Comparison of ENCODE assay signal across 13 cellular contexts in genomic region chr1:225699336-225699735, GRCh38. TPM values are rescaled to one million over a fixed set of nuclear protein-coding genes. Genes with fewer than 3 reads are reported as not detected.
DNase-seq lines count a peak whose midpoint lies in the region; ATAC-seq and TF ChIP-seq lines count a peak whose summit lies in the region.
"Had no signal": no experiment of that assay in that cellular context is flagged by ENCODE, and none has a peak within 500 bp of the region (broad histone marks: within the 10 kb centered on the region; RNA-seq: fewer than 3 reads in every experiment).

No MANE protein-coding gene starts in this region.

- H3K27me3 ChIP-seq in adipocyte (replicated peaks; ENCODE audit: control insufficient read depth, insufficient read depth, low read length) (no peaks in the 10 kb centered on the region), prostate gland (replicated peaks; ENCODE audit: insufficient read depth) (no peaks in the 10 kb centered on the region)
- H3K27me3 ChIP-seq: neutrophil, upper lobe of left lung had no signal

- ATAC-seq in HG02981 (IDR thresholded peaks at IDR 0.05; ENCODE audit: unreplicated experiment) (no peak), GM18520 (IDR thresholded peaks at IDR 0.05; ENCODE audit: unreplicated experiment) (no peak)
- ATAC-seq: GM12878 had no signal

- TF ChIP-seq CTCF in fibroblast of mammary gland (conservative IDR thresholded peaks at IDR 0.05; ENCODE audit: control insufficient read depth, insufficient read depth, low read depth, low read length) (no peak), prostate gland (IDR thresholded peaks at IDR 0.05) (no peak)

- H3K27ac ChIP-seq in prostate gland: peak overlapping the region; percentile 8 to 39
- H3K27ac ChIP-seq: neutrophil had no signal

- 46% methylated on average over 2 of the region's 2 CpGs for WGBS in prostate gland

- H3K36me3 ChIP-seq in adipocyte (ENCODE audit: control insufficient read depth, insufficient read depth, low read length, severe bottlenecking) (no peaks in the 10 kb centered on the region), prostate gland (no peaks in the 10 kb centered on the region)
- H3K36me3 ChIP-seq: neutrophil, upper lobe of left lung had no signal

- H3K9ac ChIP-seq in adipocyte (ENCODE audit: low read length): peak overlapping the region; percentile 47

- no peak for TF ChIP-seq POLR2A in prostate gland (IDR thresholded peaks at IDR 0.05)

- H3K4me1 ChIP-seq in adipocyte (ENCODE audit: control insufficient read depth, insufficient read depth, low read length) (peaks cover 21% of the 10 kb centered on the region), prostate gland (replicated peaks) (no peaks in the 10 kb centered on the region)

- no peaks in the 10 kb centered on the region for H3K9me3 ChIP-seq in adipocyte (ENCODE audit: control insufficient read depth, low read length)
- H3K9me3 ChIP-seq in prostate gland: no peaks in the 10 kb centered on the region
- H3K9me3 ChIP-seq: neutrophil, upper lobe of left lung had no signal

- DNase-seq in EL (peak; percentile 11), adipocyte (ENCODE audit: low read depth) (peak; percentile 37), fibroblast of mammary gland (ENCODE audit: low read depth) (peak; percentile 15), prostate gland (ENCODE audit: low spot score) (no peak)
- DNase-seq in activated CD4-positive, alpha-beta T cell treated with anti-CD3 and anti-CD28 coated beads, Interleukin-2, amount 50 U/mL, for 48 hours: no peak
- no peak for DNase-seq in activated naive CD4-positive, alpha-beta T cell treated with anti-CD3 and anti-CD28 coated beads, Interleukin-2, amount 50 U/mL, for 16 hours
- DNase-seq: DND-41, NCI-H2171 treated with DMSO at 0.1 percent for 48 hours, upper lobe of left lung had no signal

- H3K4me3 ChIP-seq in adipocyte (ENCODE audit: low read length) (no peak overlapping the region), fibroblast of mammary gland (ENCODE audit: control insufficient read depth, low read depth, low read length) (no peak overlapping the region), prostate gland (no peak overlapping the region)
- H3K4me3 ChIP-seq: GM12878, upper lobe of left lung had no signal

- intact Hi-C loops in prostate gland (cut with DNase I): no loop called here

RNA-seq across cellular contexts. Expression of gene ENAH, which starts 46.4 kb away (rescaled TPM):
- 10 to 100 TPM; 36.4 to 93.6 TPM for total RNA-seq in prostate gland

Comparison
In these comparisons a context has a peak if more than half of its experiments do, and no peak if none do; other contexts are left out.
1. DNase-seq: peak in EL (single experiment), adipocyte (single experiment) and fibroblast of mammary gland (single experiment); none in prostate gland (single experiment), activated CD4-positive, alpha-beta T cell treated with anti-CD3 and anti-CD28 coated beads, Interleukin-2, amount 50 U/mL, for 48 hours (0 of 2) and activated naive CD4-positive, alpha-beta T cell treated with anti-CD3 and anti-CD28 coated beads, Interleukin-2, amount 50 U/mL, for 16 hours (single experiment).